Comparison of ENCODE assay signal across 8 cellular contexts in the genomic region with DNA sequence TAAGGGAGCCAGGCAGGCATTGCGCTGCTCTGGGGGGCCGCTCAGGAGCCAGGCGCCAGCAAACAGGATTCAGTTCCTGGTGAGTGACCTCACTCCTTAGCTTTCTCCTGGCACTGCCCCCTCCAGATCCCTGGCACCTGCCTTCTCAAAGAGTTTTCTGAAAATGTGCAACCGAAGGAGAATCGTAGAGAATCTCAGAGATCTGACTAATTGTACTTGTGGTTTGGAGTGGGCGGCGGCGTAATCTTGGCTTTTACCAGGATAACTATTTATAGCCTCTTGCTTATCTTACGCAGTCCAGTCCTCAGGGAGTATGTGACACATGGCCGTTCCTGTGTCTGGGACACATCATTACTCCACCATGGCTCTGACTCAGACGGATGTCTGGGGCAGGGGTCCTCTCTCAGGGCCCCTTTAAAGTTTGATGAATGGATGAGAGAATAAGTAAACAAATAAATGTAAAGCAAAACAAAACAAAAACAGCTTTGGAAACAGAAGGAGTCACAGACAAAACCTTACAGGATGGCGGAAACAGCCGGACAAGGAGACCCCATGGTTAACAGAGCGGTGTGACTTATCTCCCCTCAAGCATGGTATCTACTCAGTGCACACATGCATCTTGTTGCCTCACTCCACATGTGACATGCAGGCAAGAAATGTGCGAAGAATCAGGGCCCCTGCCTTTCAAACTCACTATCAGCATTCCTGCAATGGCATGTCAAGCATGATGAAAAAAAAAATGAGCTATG.
DNase-seq lines count a peak whose midpoint lies in the region; ATAC-seq and TF ChIP-seq lines count a peak whose summit lies in the region.

No MANE protein-coding gene starts in this region.

- ATAC-seq in activated naive CD8-positive, alpha-beta T cell treated with anti-CD3 and anti-CD28 coated beads, Interleukin-2, amount 50 U/mL, for 24 hours: peak; percentile 78
- ATAC-seq in GM18861 (IDR thresholded peaks at IDR 0.05; ENCODE audit: unreplicated experiment): no peak

- peak overlapping the region; percentile 46 to 95 (median 87) for H3K27ac Mint-ChIP-seq in CD14-positive monocyte
- H3K27ac Mint-ChIP-seq in activated naive CD8-positive, alpha-beta T cell treated with anti-CD3 and anti-CD28 coated beads, Interleukin-2, amount 50 U/mL, for 24 hours: peak overlapping the region; percentile 83

- H3K4me1 Mint-ChIP-seq in CD14-positive monocyte: peaks cover 55% of the 10 kb centered on the region
- peaks cover 42% of the 10 kb centered on the region for H3K4me1 Mint-ChIP-seq in activated naive CD8-positive, alpha-beta T cell treated with anti-CD3 and anti-CD28 coated beads, Interleukin-2, amount 50 U/mL, for 24 hours

- peak overlapping the region; percentile 44 to 53 for H3K4me3 Mint-ChIP-seq in CD14-positive monocyte
- H3K4me3 Mint-ChIP-seq in activated naive CD8-positive, alpha-beta T cell treated with anti-CD3 and anti-CD28 coated beads, Interleukin-2, amount 50 U/mL, for 24 hours: peak overlapping the region; percentile 39

- DNase-seq in CD14-positive monocyte (ENCODE audit: low spot score): peak; percentile 87
- DNase-seq in HPDE6-E6E7 (ENCODE audit: extremely low spot score): peak; percentile 60
- DNase-seq in activated naive CD8-positive, alpha-beta T cell treated with anti-CD3 and anti-CD28 coated beads, Interleukin-2, amount 50 U/mL, for 24 hours: peak; percentile 46
- DNase-seq in left kidney (ENCODE audit: low read depth, low spot score): peak; percentile 68
- peak in 1 of 2 donors; percentile 50 for DNase-seq in uterus
- DNase-seq in AML-193 (lab: John Stamatoyannopoulos, UW): no peak
- no peak for DNase-seq in medulla oblongata (ENCODE audit: extremely low spot score)

- no peaks in the 10 kb centered on the region for H3K9me3 Mint-ChIP-seq in CD14-positive monocyte
- H3K9me3 Mint-ChIP-seq in activated naive CD8-positive, alpha-beta T cell treated with anti-CD3 and anti-CD28 coated beads, Interleukin-2, amount 50 U/mL, for 24 hours: peaks cover 6% of the 10 kb centered on the region

- no peaks in the 10 kb centered on the region for H3K27me3 ChIP-seq in uterus

- TF ChIP-seq POLR2A in uterus (IDR thresholded peaks at IDR 0.05): no peak

- H3K4me1 ChIP-seq in uterus: no peaks in the 10 kb centered on the region

- H3K9me3 ChIP-seq in uterus: no peaks in the 10 kb centered on the region

- H3K4me3 ChIP-seq in uterus: no peak overlapping the region

- intact Hi-C loops in CD14-positive monocyte (cut with micrococcal nuclease) (loop anchor here (5.0 to 10.0 kb wide), 2 partner anchors 90 to 93 kb away; no protein-coding TSS in a partner anchor), uterus (cut with DNase I; ENCODE audit: low total_unique reads) (no loop called here)

- no peaks in the 10 kb centered on the region for H3K36me3 ChIP-seq in uterus

- H3K27me3 Mint-ChIP-seq in CD14-positive monocyte (ENCODE audit: low read depth in 3 of 3): peaks cover 0 to 3% (median 0%) of the 10 kb centered on the region in 3 donors
- H3K27me3 Mint-ChIP-seq in activated naive CD8-positive, alpha-beta T cell treated with anti-CD3 and anti-CD28 coated beads, Interleukin-2, amount 50 U/mL, for 24 hours: no peaks in the 10 kb centered on the region

- TF ChIP-seq CTCF in CD14-positive monocyte (IDR thresholded peaks at IDR 0.05) (no peak), uterus (IDR thresholded peaks at IDR 0.05) (no peak)

- H3K27ac ChIP-seq in uterus: peak overlapping the region; percentile 44 to 54

- H3K36me3 Mint-ChIP-seq in CD14-positive monocyte: peaks cover 44 to 51% of the 10 kb centered on the region in 2 donors
- peaks cover 3% of the 10 kb centered on the region for H3K36me3 Mint-ChIP-seq in activated naive CD8-positive, alpha-beta T cell treated with anti-CD3 and anti-CD28 coated beads, Interleukin-2, amount 50 U/mL, for 24 hours (ENCODE audit: low read depth)

Comparison
In these comparisons a context has a peak if more than half of its experiments do, and no peak if none do; other contexts are left out.
1. DNase-seq: peak in CD14-positive monocyte (single experiment), HPDE6-E6E7 (single experiment), activated naive CD8-positive, alpha-beta T cell treated with anti-CD3 and anti-CD28 coated beads, Interleukin-2, amount 50 U/mL, for 24 hours (single experiment) and left kidney (single experiment); none in AML-193 (0 of 2) and medulla oblongata (single experiment).